In genomic region chr16:12305081-12305596, GRCh38 we compare ENCODE assay signal across 36 cellular contexts.
"Had no signal": no experiment of that assay in that cellular context is flagged by ENCODE, and none has a peak within 500 bp of the region (broad histone marks: within the 10 kb centered on the region; RNA-seq: fewer than 3 reads in every experiment).

No MANE protein-coding gene starts in this region.

- H3K9me3 ChIP-seq: adrenal gland, body of pancreas had no signal

- H3K27me3 ChIP-seq: adrenal gland, body of pancreas had no signal

- H3K4me2 ChIP-seq: PC-9 had no signal

- H2AFZ ChIP-seq: PC-9 had no signal

- FAIRE-seq: astrocyte, bronchial epithelial cell, K562, RCC 7860 had no signal

- DNase-seq: activated B cell treated with CpG ODN at 0.5 μM for 24 hours; activated CD4-positive, alpha-beta memory T cell treated with anti-CD3 and anti-CD28 coated beads for 36 hours; activated CD4-positive, alpha-beta T cell treated with anti-CD3 and anti-CD28 coated beads for 4 hours; activated CD4-positive, alpha-beta T cell treated with anti-CD3 and anti-CD28 coated beads, Interleukin-2, amount 50 U/mL, for 1 hour; activated CD4-positive, CD25-positive, alpha-beta regulatory T cell treated with anti-CD3 and anti-CD28 coated beads, Interleukin-2, amount 50 U/mL, for 72 hours; activated CD8-positive, alpha-beta memory T cell treated with anti-CD3 and anti-CD28 coated beads, Interleukin-2, amount 50 U/mL, for 4 hours; activated gamma-delta T cell treated with Interleukin-2 at 50 U/mL for 16 hours; activated naive CD4-positive, alpha-beta T cell treated with anti-CD3 and anti-CD28 coated beads for 36 hours; activated T-cell treated with anti-CD3 and anti-CD28 coated beads for 4 hours; activated T-cell treated with anti-CD3 and anti-CD28 coated beads, Interleukin-2, amount 50 U/mL, for 4 hours; adrenal gland; body of pancreas; caudate nucleus; cerebellar nuclear complex; NCI-H1436 treated with DMSO at 0.1 percent for 48 hours; NCI-H1694 treated with DMSO at 0.1 percent for 48 hours; NCI-H2029; NCI-H2107; NCI-H2171; NCI-H510A; NCI-H774; NK-92 treated with Interleukin-12 subunit alpha and Interleukin-12 subunit beta, amount 100 ng/mL, for 24 hours; PC-9; SIG-M5; SW 1271; T-helper 1 cell; T-helper 2 cell; T-helper 9 cell had no signal

- H3K4me1 ChIP-seq: adrenal gland, body of pancreas had no signal

- H3K27ac ChIP-seq: adrenal gland, body of pancreas, PC-9, RWPE1, VCaP had no signal

- ATAC-seq: activated naive CD4-positive, alpha-beta T cell treated with anti-CD3 and anti-CD28 coated beads, Interleukin-2, amount 50 U/mL, for 72 hours; activated T-cell treated with anti-CD3 and anti-CD28 coated beads, Interleukin-2, amount 50 U/mL, for 4 hours; body of pancreas; K562; Right ventricle myocardium inferior had no signal

- H3K4me3 ChIP-seq: adrenal gland, body of pancreas, K562, PC-9 had no signal

- H3K36me3 ChIP-seq: adrenal gland had no signal
